Comparison of ENCODE assay signal across 1 cellular context in the genomic region with DNA sequence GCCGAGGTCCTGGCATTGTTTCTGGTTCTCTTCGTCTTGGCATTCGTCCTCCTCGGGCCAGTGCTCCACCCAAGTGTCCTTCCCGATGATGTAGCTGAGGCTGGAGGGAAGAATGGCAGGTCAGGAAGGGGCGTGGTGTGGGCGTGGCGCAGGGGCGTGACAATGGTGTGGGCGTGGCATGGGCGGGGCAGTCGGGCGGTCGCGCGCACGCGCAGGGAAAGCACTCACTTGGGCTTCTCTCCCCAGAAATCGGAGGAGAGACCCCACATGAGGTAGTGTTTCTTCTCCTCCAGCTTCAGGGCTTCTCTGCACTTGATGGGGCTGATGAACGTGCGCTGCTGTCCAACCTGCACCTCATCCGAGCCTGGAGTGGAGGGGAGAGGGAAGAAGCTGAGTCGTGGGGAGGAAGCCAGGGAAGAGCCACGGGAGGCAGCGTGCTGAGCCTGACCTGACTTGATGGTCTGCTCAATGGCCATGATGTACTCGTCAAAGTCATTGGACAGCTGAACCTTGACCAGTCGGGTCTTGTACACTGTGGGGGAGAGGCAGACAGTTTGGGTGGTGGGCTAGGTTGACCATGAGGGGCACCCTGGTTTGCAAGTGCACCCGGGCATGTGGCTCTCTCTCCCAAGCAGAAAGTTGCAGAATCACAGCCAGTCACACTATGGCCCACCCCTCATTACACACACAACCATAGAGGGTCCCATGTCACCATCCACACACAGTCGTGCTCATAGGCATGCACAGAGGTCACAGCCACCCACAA.
A peak's percentile ranks its signal among the peaks of the same experiment; 100 is the strongest.
TF ChIP-seq lines count a peak whose summit lies in the region.

No MANE protein-coding gene starts in this region.

TF ChIP-seq in K562, 482 proteins besides CTCF, POLR2A, EP300 and RAD21 (continues in another document):
- TF ChIP-seq SMARCA5 (IDR thresholded peaks at IDR 0.05) (no peak), ZFP36 (IDR thresholded peaks at IDR 0.05; ENCODE audit: low read depth, low read length, partially characterized antibody) (no peak), ZNF121 (CRISPR knock-in tag; conservative IDR thresholded peaks at IDR 0.05) (no peak), PKNOX1 (IDR thresholded peaks at IDR 0.05) (peak; percentile 91), MBD1 (CRISPR knock-in tag; IDR thresholded peaks at IDR 0.05) (no peak), BMI1 (IDR thresholded peaks at IDR 0.05; ENCODE audit: low read length) (no peak), PHF8 (IDR thresholded peaks at IDR 0.05; ENCODE audit: borderline replicate concordance, low read length) (peak; percentile 63; the same call in 1 of the 2 replicates), CREB1 (IDR thresholded peaks at IDR 0.05) (no peak; the same call in 1 of the 2 replicates), CREB1 (CRISPR knock-in tag; IDR thresholded peaks at IDR 0.05) (peak; percentile 56; the same call in 1 of the 2 replicates), TAF9B (IDR thresholded peaks at IDR 0.05; ENCODE audit: partially characterized antibody) (no peak), SOX6 (IDR thresholded peaks at IDR 0.05) (no peak), SPI1 (IDR thresholded peaks at IDR 0.05; ENCODE audit: borderline replicate concordance, low read depth, low read length) (peak; percentile 12; the same call in 1 of the 2 replicates), RBBP5 (IDR thresholded peaks at IDR 0.05; ENCODE audit: borderline replicate concordance, insufficient read depth, low read length, poor library complexity, severe bottlenecking) (no peak), CTBP1 (IDR thresholded peaks at IDR 0.05; ENCODE audit: borderline replicate concordance) (peak; percentile 76; the same call in 1 of the 2 replicates), SIN3A (IDR thresholded peaks at IDR 0.05; ENCODE audit: borderline replicate concordance in 2 of 2, control insufficient read depth in 1 of 2, low read depth in 2 of 2, low read length in 2 of 2) (no peak), ADNP (tag; IDR thresholded peaks at IDR 0.05) (no peak), KLF6 (CRISPR knock-in tag; IDR thresholded peaks at IDR 0.05; ENCODE audit: borderline replicate concordance) (no peak), ZNF212 (CRISPR knock-in tag; IDR thresholded peaks at IDR 0.05) (no peak), YY1 (IDR thresholded peaks at IDR 0.05; ENCODE audit: borderline replicate concordance in 1 of 3, control insufficient read depth in 1 of 3, extremely low read depth in 1 of 3, insufficient read depth in 3 of 3, insufficient read length in 1 of 3, insufficient replicate concordance in 2 of 3, low read depth in 1 of 3, low read length in 2 of 3) (peak in 1 of 3 experiments; percentile 8), ATF3 (IDR thresholded peaks at IDR 0.05) (0 out of 2 replicates have a peak, but pooled peaks have one; percentile 9), ATF3 (CRISPR knock-in tag; conservative IDR thresholded peaks at IDR 0.05) (no peak), NR0B1 (IDR thresholded peaks at IDR 0.05; ENCODE audit: partially characterized antibody) (no peak), ELF2 (CRISPR knock-in tag; IDR thresholded peaks at IDR 0.05) (no peak), PRMT5 (CRISPR knock-in tag; IDR thresholded peaks at IDR 0.05) (no peak), HINFP (tag; conservative IDR thresholded peaks at IDR 0.05; ENCODE audit: low read depth) (no peak), FOXP1 (CRISPR knock-in tag; IDR thresholded peaks at IDR 0.05) (peak; percentile 80; the same call in 1 of the 2 replicates), HMG20B (CRISPR knock-in tag; IDR thresholded peaks at IDR 0.05) (no peak), YBX1 (IDR thresholded peaks at IDR 0.05) (no peak), EGR1 (conservative IDR thresholded peaks at IDR 0.05) (peak; percentile 70), ZBTB11 (CRISPR knock-in tag; IDR thresholded peaks at IDR 0.05) (no peak), ATF1 (CRISPR knock-in tag; IDR thresholded peaks at IDR 0.05) (no peak), ATF1 (tag; IDR thresholded peaks at IDR 0.05) (peak; percentile 35; the same call in 1 of the 2 replicates), ZKSCAN3 (CRISPR knock-in tag; IDR thresholded peaks at IDR 0.05) (no peak)
- TF ChIP-seq, protein P1, sequence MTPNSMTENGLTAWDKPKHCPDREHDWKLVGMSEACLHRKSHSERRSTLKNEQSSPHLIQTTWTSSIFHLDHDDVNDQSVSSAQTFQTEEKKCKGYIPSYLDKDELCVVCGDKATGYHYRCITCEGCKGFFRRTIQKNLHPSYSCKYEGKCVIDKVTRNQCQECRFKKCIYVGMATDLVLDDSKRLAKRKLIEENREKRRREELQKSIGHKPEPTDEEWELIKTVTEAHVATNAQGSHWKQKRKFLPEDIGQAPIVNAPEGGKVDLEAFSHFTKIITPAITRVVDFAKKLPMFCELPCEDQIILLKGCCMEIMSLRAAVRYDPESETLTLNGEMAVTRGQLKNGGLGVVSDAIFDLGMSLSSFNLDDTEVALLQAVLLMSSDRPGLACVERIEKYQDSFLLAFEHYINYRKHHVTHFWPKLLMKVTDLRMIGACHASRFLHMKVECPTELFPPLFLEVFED (CRISPR knock-in tag; conservative IDR thresholded peaks at IDR 0.05): no peak
- TF ChIP-seq, protein P2, sequence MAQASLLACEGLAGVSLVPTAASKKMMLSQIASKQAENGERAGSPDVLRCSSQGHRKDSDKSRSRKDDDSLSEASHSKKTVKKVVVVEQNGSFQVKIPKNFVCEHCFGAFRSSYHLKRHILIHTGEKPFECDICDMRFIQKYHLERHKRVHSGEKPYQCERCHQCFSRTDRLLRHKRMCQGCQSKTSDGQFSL (CRISPR knock-in tag; IDR thresholded peaks at IDR 0.05): no peak
- TF ChIP-seq, protein P2 (tag; IDR thresholded peaks at IDR 0.05): no peak
- TF ChIP-seq, protein P3, sequence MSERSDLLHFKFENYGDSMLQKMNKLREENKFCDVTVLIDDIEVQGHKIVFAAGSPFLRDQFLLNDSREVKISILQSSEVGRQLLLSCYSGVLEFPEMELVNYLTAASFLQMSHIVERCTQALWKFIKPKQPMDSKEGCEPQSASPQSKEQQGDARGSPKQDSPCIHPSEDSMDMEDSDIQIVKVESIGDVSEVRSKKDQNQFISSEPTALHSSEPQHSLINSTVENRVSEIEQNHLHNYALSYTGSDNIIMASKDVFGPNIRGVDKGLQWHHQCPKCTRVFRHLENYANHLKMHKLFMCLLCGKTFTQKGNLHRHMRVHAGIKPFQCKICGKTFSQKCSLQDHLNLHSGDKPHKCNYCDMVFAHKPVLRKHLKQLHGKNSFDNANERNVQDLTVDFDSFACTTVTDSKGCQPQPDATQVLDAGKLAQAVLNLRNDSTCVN (CRISPR knock-in tag; IDR thresholded peaks at IDR 0.05): 0 out of 2 replicates have a peak, but pooled peaks have one; percentile 26
- TF ChIP-seq, protein P4, sequence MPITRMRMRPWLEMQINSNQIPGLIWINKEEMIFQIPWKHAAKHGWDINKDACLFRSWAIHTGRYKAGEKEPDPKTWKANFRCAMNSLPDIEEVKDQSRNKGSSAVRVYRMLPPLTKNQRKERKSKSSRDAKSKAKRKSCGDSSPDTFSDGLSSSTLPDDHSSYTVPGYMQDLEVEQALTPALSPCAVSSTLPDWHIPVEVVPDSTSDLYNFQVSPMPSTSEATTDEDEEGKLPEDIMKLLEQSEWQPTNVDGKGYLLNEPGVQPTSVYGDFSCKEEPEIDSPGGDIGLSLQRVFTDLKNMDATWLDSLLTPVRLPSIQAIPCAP (CRISPR knock-in tag; IDR thresholded peaks at IDR 0.05; ENCODE audit: borderline replicate concordance): no peak
- TF ChIP-seq, protein P5, sequence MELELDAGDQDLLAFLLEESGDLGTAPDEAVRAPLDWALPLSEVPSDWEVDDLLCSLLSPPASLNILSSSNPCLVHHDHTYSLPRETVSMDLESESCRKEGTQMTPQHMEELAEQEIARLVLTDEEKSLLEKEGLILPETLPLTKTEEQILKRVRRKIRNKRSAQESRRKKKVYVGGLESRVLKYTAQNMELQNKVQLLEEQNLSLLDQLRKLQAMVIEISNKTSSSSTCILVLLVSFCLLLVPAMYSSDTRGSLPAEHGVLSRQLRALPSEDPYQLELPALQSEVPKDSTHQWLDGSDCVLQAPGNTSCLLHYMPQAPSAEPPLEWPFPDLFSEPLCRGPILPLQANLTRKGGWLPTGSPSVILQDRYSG (tag; conservative IDR thresholded peaks at IDR 0.05; ENCODE audit: low read depth): no peak
